10 cellular contexts compared by ENCODE assay signal in the genomic region with DNA sequence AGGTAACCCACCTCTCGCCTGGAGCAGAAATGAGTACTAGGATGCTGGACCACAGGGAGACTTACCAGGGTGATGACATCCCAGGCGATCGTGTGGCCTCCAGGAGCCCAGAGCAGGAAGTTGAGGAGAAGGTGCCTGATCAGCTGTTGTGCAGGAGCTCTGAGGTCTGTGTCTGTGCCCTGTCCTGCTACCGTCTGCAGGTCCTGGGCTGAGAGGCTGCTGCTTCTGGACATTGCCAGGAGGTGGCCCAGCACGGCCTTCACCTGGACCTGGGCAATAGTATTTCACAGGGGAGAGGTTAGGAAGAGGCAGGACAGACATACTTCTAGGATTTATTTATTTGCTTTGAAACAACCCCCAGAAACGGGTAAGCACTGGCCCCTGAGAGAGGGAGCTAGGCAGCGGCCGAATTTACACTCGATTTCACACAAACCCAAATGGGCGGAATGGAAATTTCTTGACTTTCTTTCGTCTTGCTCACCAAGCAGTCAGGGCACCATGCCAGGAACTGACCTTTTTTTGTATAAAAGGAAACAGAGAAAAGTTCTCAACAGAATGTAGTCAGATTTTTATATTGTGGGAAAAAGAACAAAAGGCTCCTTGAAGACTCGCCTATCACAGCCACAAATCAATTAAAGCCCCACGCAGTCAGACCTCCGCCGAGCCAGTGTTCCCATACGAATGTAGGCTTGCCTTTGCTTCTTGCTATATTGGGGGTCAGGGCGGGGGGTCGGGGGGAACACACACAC.
DNase-seq lines count a peak whose midpoint lies in the region; ATAC-seq and TF ChIP-seq lines count a peak whose summit lies in the region.
"Had no signal": no experiment of that assay in that cellular context is flagged by ENCODE, and none has a peak within 500 bp of the region (broad histone marks: within the 10 kb centered on the region; RNA-seq: fewer than 3 reads in every experiment).

No MANE protein-coding gene starts in this region.

- H3K27ac ChIP-seq in mammary epithelial cell (ENCODE audit: insufficient read depth, low read depth, low read length) = no peak overlapping the region
- H3K27ac ChIP-seq in osteoblast (ENCODE audit: low read depth, low read length) = peak overlapping the region; percentile 55
- peak overlapping the region; percentile 67 to 90 for H3K27ac ChIP-seq in aorta (ENCODE audit: low read depth in 1 of 2, low read length in 2 of 2)
- H3K27ac ChIP-seq: WERI-Rb-1 had no signal

- intact Hi-C loops in MCF 10A (cut with micrococcal nuclease) = loop anchor here (5.0 kb wide), 1 partner anchor 100 kb away; no protein-coding TSS in a partner anchor
- intact Hi-C loops in mammary epithelial cell (cut with micrococcal nuclease) = loop anchor here (5.0 to 10.0 kb wide), 2 partner anchors 100 to 162 kb away; no protein-coding TSS in a partner anchor
- intact Hi-C loops in aorta (cut with DNase I) = no loop called here
- intact Hi-C loops in activated T-helper 2 cell treated with anti-CD3 and anti-CD28 coated beads, Interferon-gamma antibody, Interleukin-2, Interleukin-4, amounts not matched to agents 10 μg/mL and 5 μg/mL and 100 μg/mL, durations not matched to agents 14 hours and 24 hours and 36 hours (cut with micrococcal nuclease) = no loop called here

- H3K9ac ChIP-seq in mammary epithelial cell (ENCODE audit: insufficient read depth, low read length) = no peak overlapping the region

- H3K9me3 ChIP-seq in mammary epithelial cell (replicated peaks; ENCODE audit: insufficient read depth, low read length) (no peaks in the 10 kb centered on the region), osteoblast (ENCODE audit: low read depth, low read length) (no peaks in the 10 kb centered on the region), aorta (ENCODE audit: control insufficient read depth, low read length) (no peaks in the 10 kb centered on the region)

- peaks cover 20% of the 10 kb centered on the region for H3K36me3 Mint-ChIP-seq in MCF 10A (ENCODE audit: insufficient read depth, unreplicated experiment)
- H3K36me3 Mint-ChIP-seq in activated T-helper 2 cell treated with anti-CD3 and anti-CD28 coated beads, Interferon-gamma antibody, Interleukin-2, Interleukin-4, amounts not matched to agents 10 μg/mL and 5 μg/mL and 100 μg/mL, durations not matched to agents 14 hours and 24 hours and 36 hours (ENCODE audit: low read depth) = peaks cover 4% of the 10 kb centered on the region

- H4K20me1 ChIP-seq in mammary epithelial cell (ENCODE audit: insufficient read depth, low read length) = no peaks in the 10 kb centered on the region
- H4K20me1 ChIP-seq in osteoblast (ENCODE audit: insufficient read depth, low read length) = peaks cover 3% of the 10 kb centered on the region

- H3K4me2 ChIP-seq in mammary epithelial cell (ENCODE audit: insufficient read depth, low read depth, low read length) (no peak overlapping the region), osteoblast (ENCODE audit: insufficient read depth, low read length) (no peak overlapping the region)

- H3K9me3 Mint-ChIP-seq in MCF 10A (ENCODE audit: unreplicated experiment) = no peaks in the 10 kb centered on the region
- H3K9me3 Mint-ChIP-seq in activated T-helper 2 cell treated with anti-CD3 and anti-CD28 coated beads, Interferon-gamma antibody, Interleukin-2, Interleukin-4, amounts not matched to agents 10 μg/mL and 5 μg/mL and 100 μg/mL, durations not matched to agents 14 hours and 24 hours and 36 hours = no peaks in the 10 kb centered on the region

- H3K4me1 ChIP-seq in mammary epithelial cell (ENCODE audit: insufficient read depth, low read length) (peaks cover 32% of the 10 kb centered on the region), osteoblast (ENCODE audit: insufficient read depth, low read length) (peaks cover 13% of the 10 kb centered on the region), aorta (ENCODE audit: control insufficient read depth in 1 of 2, insufficient read depth in 2 of 2, low read length in 2 of 2) (peaks cover 0 to 8% of the 10 kb centered on the region in 2 donors)

- POLR2A ChIA-PET in MCF 10A (lab: Yijun Ruan, JAX) = interaction anchor here (0.7 to 1.2 kb wide), 2 partner anchors 10 to 15 kb away, joined by 4 read pairs; no protein-coding TSS in a partner anchor
- POLR2A ChIA-PET in HEK293T (lab: Yijun Ruan, JAX) = no interaction called here

- dilution Hi-C loops in mammary epithelial cell (cut with HindIII; ENCODE audit: low sequenced_read_pairs) = no loop called here

- 65% methylated on average over 16 of the region's 18 CpGs for WGBS in mammary epithelial cell (ENCODE audit: low coverage, missing lambda C conversion rate)
- 7 to 15% methylated on average over 18 of the region's 18 CpGs for WGBS in aorta, 2 donors

- no peak for TF ChIP-seq CTCF in MCF 10A (IDR thresholded peaks at IDR 0.05; ENCODE audit: unreplicated experiment)
- no peak for TF ChIP-seq CTCF in mammary epithelial cell (conservative IDR thresholded peaks at IDR 0.05 in 1 of 2, IDR thresholded peaks at IDR 0.05 in 1 of 2; ENCODE audit: extremely low read depth in 1 of 2, insufficient read depth in 1 of 2, low read depth in 1 of 2, low read length in 2 of 2)
- no peak for TF ChIP-seq CTCF in osteoblast (IDR thresholded peaks at IDR 0.05; ENCODE audit: extremely low read depth, low read depth, low read length)

- CTCF ChIA-PET in MCF 10A (lab: Yijun Ruan, JAX) = interaction anchor here (1.0 to 1.2 kb wide), 2 partner anchors 20 to 24 kb away, joined by 4 read pairs; no protein-coding TSS in a partner anchor
- CTCF ChIA-PET in mammary epithelial cell (lab: Charles Lee; ENCODE audit: low non-redundant PET) = interaction anchor here (0.5 kb wide), 1 partner anchor 437 kb away, joined by 9 read pairs; no protein-coding TSS in a partner anchor
- CTCF ChIA-PET in HEK293T (lab: Yijun Ruan, JAX) = no interaction called here

- H2AFZ ChIP-seq in mammary epithelial cell (ENCODE audit: low read depth, low read length) = no peak overlapping the region
- H2AFZ ChIP-seq in osteoblast (ENCODE audit: low read length) = no peak overlapping the region

- no peak overlapping the region for H3K4me3 Mint-ChIP-seq in MCF 10A (ENCODE audit: unreplicated experiment)
- no peak overlapping the region for H3K4me3 Mint-ChIP-seq in activated T-helper 2 cell treated with anti-CD3 and anti-CD28 coated beads, Interferon-gamma antibody, Interleukin-2, Interleukin-4, amounts not matched to agents 10 μg/mL and 5 μg/mL and 100 μg/mL, durations not matched to agents 14 hours and 24 hours and 36 hours (ENCODE audit: low read depth)

- H3K4me3 ChIP-seq in mammary epithelial cell (replicated peaks in 1 of 3; ENCODE audit: insufficient read depth in 1 of 3, low read depth in 2 of 3, low read length in 3 of 3) (no peak overlapping the region), osteoblast (ENCODE audit: insufficient read depth, low read length) (no peak overlapping the region), aorta (ENCODE audit: low read length in 2 of 2) (no peak overlapping the region)

- H3K27me3 Mint-ChIP-seq in MCF 10A (ENCODE audit: insufficient read depth, unreplicated experiment) = no peaks in the 10 kb centered on the region
- no peaks in the 10 kb centered on the region for H3K27me3 Mint-ChIP-seq in activated T-helper 2 cell treated with anti-CD3 and anti-CD28 coated beads, Interferon-gamma antibody, Interleukin-2, Interleukin-4, amounts not matched to agents 10 μg/mL and 5 μg/mL and 100 μg/mL, durations not matched to agents 14 hours and 24 hours and 36 hours (ENCODE audit: low read depth)

- H3K27me3 ChIP-seq in mammary epithelial cell (ENCODE audit: insufficient read depth, low read length) (no peaks in the 10 kb centered on the region), osteoblast (ENCODE audit: insufficient read depth, low read length) (no peaks in the 10 kb centered on the region), aorta (ENCODE audit: control insufficient read depth in 1 of 2, insufficient read depth in 2 of 2, low read length in 1 of 2) (no peaks in the 10 kb centered on the region)

- H3K79me2 ChIP-seq in mammary epithelial cell (ENCODE audit: insufficient read depth, low read length) (no peaks in the 10 kb centered on the region), osteoblast (ENCODE audit: insufficient read depth, low read length) (peaks cover 6% of the 10 kb centered on the region)

- H3K36me3 ChIP-seq in mammary epithelial cell (ENCODE audit: insufficient read depth, low read length) (peaks cover 3% of the 10 kb centered on the region), osteoblast (ENCODE audit: insufficient read depth, low read length) (peaks cover 35% of the 10 kb centered on the region), aorta (ENCODE audit: control insufficient read depth in 1 of 2, insufficient read depth in 2 of 2, low read length in 1 of 2) (peaks cover 0 to 6% of the 10 kb centered on the region in 2 donors)

- no TSS peak for BruUV-seq in MCF 10A (replicated peaks; lab: Mats Ljungman, UMichigan)
- BruUV-seq in mammary epithelial cell (replicated peaks; lab: Mats Ljungman, UMichigan) = no TSS peak

- in situ Hi-C loops in mammary epithelial cell (cut with MboI; ENCODE audit: low sequenced_read_pairs in 2 of 2) = no loop called here

- DNase-seq in MCF 10A (ENCODE audit: unreplicated experiment) = no peak
- no peak for DNase-seq in mammary epithelial cell
- DNase-seq in fibroblast of peridontal ligament (ENCODE audit: extremely low read depth) = peak; percentile 82
- DNase-seq in osteoblast (ENCODE audit: insufficient read length, low spot score, missing footprints) = peak; percentile 74
- DNase-seq in aorta = peak; percentile 83 to 84
- no peak for DNase-seq in activated T-helper 2 cell treated with anti-CD3 and anti-CD28 coated beads, Interferon-gamma antibody, Interleukin-2, Interleukin-4, amounts not matched to agents 10 μg/mL and 5 μg/mL and 100 μg/mL, durations not matched to agents 14 hours and 24 hours and 36 hours (ENCODE audit: low spot score)
- DNase-seq in HEK293T (ENCODE audit: extremely low spot score) = no peak
- DNase-seq in NCI-H510A treated with DMSO at 0.1 percent for 48 hours (lab: John Stamatoyannopoulos, UW) = no peak
- DNase-seq: activated effector memory CD4-positive, alpha-beta T cell treated with Interleukin-2 at 50 U/mL for 16 hours; WERI-Rb-1 had no signal

- peak overlapping the region; percentile 23 for H3K27ac Mint-ChIP-seq in MCF 10A (ENCODE audit: low read depth, unreplicated experiment)
- H3K27ac Mint-ChIP-seq in activated T-helper 2 cell treated with anti-CD3 and anti-CD28 coated beads, Interferon-gamma antibody, Interleukin-2, Interleukin-4, amounts not matched to agents 10 μg/mL and 5 μg/mL and 100 μg/mL, durations not matched to agents 14 hours and 24 hours and 36 hours = no peak overlapping the region

- peaks cover 11% of the 10 kb centered on the region for H3K4me1 Mint-ChIP-seq in MCF 10A (ENCODE audit: insufficient read depth, unreplicated experiment)
- no peaks in the 10 kb centered on the region for H3K4me1 Mint-ChIP-seq in activated T-helper 2 cell treated with anti-CD3 and anti-CD28 coated beads, Interferon-gamma antibody, Interleukin-2, Interleukin-4, amounts not matched to agents 10 μg/mL and 5 μg/mL and 100 μg/mL, durations not matched to agents 14 hours and 24 hours and 36 hours (ENCODE audit: low read depth)

- peak; percentile 27 for ATAC-seq in aorta (ENCODE audit: low FRiP score)

Comparison
In these comparisons a context has a peak if more than half of its experiments do, and no peak if none do; other contexts are left out.
1. DNase-seq: peak in fibroblast of peridontal ligament (single experiment), osteoblast (single experiment) and aorta (2 of 2); none in MCF 10A (single experiment), mammary epithelial cell (single experiment), activated T-helper 2 cell treated with anti-CD3 and anti-CD28 coated beads, Interferon-gamma antibody, Interleukin-2, Interleukin-4, amounts not matched to agents 10 μg/mL and 5 μg/mL and 100 μg/mL, durations not matched to agents 14 hours and 24 hours and 36 hours (single experiment), HEK293T (single experiment) and NCI-H510A treated with DMSO at 0.1 percent for 48 hours (single experiment).
2. intact Hi-C loops: an anchor here in MCF 10A (5.0 kb wide) and mammary epithelial cell (5.0 to 10.0 kb wide); none called in aorta and activated T-helper 2 cell treated with anti-CD3 and anti-CD28 coated beads, Interferon-gamma antibody, Interleukin-2, Interleukin-4, amounts not matched to agents 10 μg/mL and 5 μg/mL and 100 μg/mL, durations not matched to agents 14 hours and 24 hours and 36 hours.